Comparison of ENCODE assay signal across 8 cellular contexts in the genomic region with DNA sequence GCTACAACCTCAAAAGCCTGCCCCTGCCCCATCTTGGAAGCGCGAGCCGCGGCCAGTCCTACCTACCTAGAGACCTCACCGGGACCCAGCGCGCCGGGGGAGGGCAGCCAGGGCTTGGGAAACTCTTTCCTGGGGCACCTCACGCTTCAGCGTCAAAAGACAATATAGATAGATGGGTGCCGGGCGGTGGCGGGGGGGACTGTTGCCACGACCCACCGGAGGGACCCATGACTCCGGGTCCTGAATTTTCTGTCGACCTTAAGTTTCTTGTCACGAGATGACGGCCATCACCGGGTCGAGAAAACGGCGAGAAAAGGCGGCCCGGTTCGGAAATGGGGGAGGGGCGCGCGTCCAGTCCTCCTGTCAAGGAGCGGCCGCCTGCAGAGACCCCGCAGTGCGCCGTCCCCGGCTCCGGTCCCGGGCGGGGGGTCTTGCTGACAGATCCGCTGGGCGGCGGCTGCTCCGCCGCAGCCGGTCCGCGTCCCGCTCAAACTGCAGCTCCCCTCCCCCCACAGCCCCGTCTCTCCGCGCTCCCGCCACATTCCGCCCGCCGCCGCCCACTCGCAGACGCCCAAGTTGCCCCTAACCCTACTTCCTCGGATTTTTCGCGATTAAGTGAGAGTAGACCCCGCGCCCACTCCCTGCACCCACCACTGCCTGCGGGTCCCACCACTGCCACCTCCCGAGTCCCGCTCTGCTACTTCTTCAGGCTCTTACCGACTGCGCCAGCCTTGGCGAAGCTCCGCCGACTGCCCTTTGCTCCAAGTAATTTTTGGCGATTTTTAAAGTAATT.
DNase-seq lines count a peak whose midpoint lies in the region; ATAC-seq and TF ChIP-seq lines count a peak whose summit lies in the region.

No MANE protein-coding gene starts in this region.

- H3K9me1 ChIP-seq in IMR-90 (ENCODE audit: insufficient read depth, low read length) = no peaks in the 10 kb centered on the region

- TF ChIP-seq POLR2A in IMR-90 (IDR thresholded peaks at IDR 0.05; ENCODE audit: low read depth, low read length) (no peak), right lobe of liver (IDR thresholded peaks at IDR 0.05) (peak; percentile 7)

- H3K36me3 ChIP-seq in BLaER1 treated with 17β-estradiol and CSF1 and Interleukin-3, amounts not matched to agents 10 nM and 100 nM = peaks cover 0 to 5% (median 0%) of the 10 kb centered on the region in 11 experiments; a peak in 4 of 22 replicates
- H3K36me3 ChIP-seq in IMR-90 (ENCODE audit: control insufficient read depth, insufficient read depth, low read length) (no peaks in the 10 kb centered on the region), right lobe of liver (no peaks in the 10 kb centered on the region)

- peak overlapping the region; percentile 92 for H2AFZ ChIP-seq in IMR-90 (replicated peaks; ENCODE audit: low read length, poor library complexity)

- H3K4me2 ChIP-seq in BLaER1 treated with 17β-estradiol and CSF1 and Interleukin-3, amounts not matched to agents 10 nM and 100 nM = peak overlapping the region; percentile 68 to 97 (median 84)
- H3K4me2 ChIP-seq in IMR-90 (ENCODE audit: low read depth, low read length) = peak overlapping the region; percentile 76

- H3K18ac ChIP-seq in IMR-90 (ENCODE audit: low read depth, low read length) = peak overlapping the region; percentile 79

- H3K14ac ChIP-seq in IMR-90 (replicated peaks; ENCODE audit: low read depth, low read length) = peak overlapping the region; percentile 87

- in situ Hi-C loops in IMR-90 (cut with MboI; ENCODE audit: low sequenced_read_pairs) = loop anchor here (5.0 to 25.0 kb wide), 4 partner anchors 417 to 831 kb away; a partner anchor contains a TSS

- DNase-seq in IMR-90 (no peak), choroid plexus epithelial cell (ENCODE audit: low read depth) (no peak), right lobe of liver (peak; percentile 67 to 79 (median 70)), DMS153 (lab: John Stamatoyannopoulos, UW) (no peak)
- DNase-seq in activated CD4-positive, CD25-positive, alpha-beta regulatory T cell (lab: John Stamatoyannopoulos, UW) = peak; percentile 22 to 36 (median 33)
- peak in 2 of 3 experiments; percentile 14 to 35 for DNase-seq in stimulated activated CD4-positive, alpha-beta T cell treated with anti-CD3 and anti-CD28 coated beads, TNF-alpha, amount 100 ng/mL, for 4 hours (ENCODE audit: low read depth in 3 of 3)

- H2BK20ac ChIP-seq in IMR-90 (ENCODE audit: low read depth, low read length) = no peak overlapping the region

- intact Hi-C loops in IMR-90 (cut with micrococcal nuclease) = loop anchor here (5.0 kb wide), 5 partner anchors 104 to 991 kb away; a partner anchor contains a TSS
- intact Hi-C loops in right lobe of liver (cut with DNase I) = no loop called here

- TF ChIP-seq CTCF in IMR-90 (conservative IDR thresholded peaks at IDR 0.05; ENCODE audit: low read depth, low read length) (no peak; the same call in 1 of the 2 replicates), choroid plexus epithelial cell (conservative IDR thresholded peaks at IDR 0.05; ENCODE audit: low read depth, low read length) (peak; percentile 34), right lobe of liver (IDR thresholded peaks at IDR 0.05) (peak in 1 of 4 donors; percentile 5)

- peak overlapping the region; percentile 61 for H4K91ac ChIP-seq in IMR-90 (ENCODE audit: insufficient read depth, low read depth, low read length)

- peak overlapping the region; percentile 79; the same call in 1 of the 2 replicates for H3K23ac ChIP-seq in IMR-90 (ENCODE audit: low read depth, low read length)

- H3K4me1 ChIP-seq in BLaER1 treated with 17β-estradiol and CSF1 and Interleukin-3, amounts not matched to agents 10 nM and 100 nM = peaks cover 28 to 56% (median 44%) of the 10 kb centered on the region in 10 experiments
- H3K4me1 ChIP-seq in IMR-90 (ENCODE audit: control insufficient read depth, insufficient read depth, low read length) (no peaks in the 10 kb centered on the region), right lobe of liver (peaks cover 0 to 19% (median 0%) of the 10 kb centered on the region in 4 donors)

- peak overlapping the region; percentile 86 for H3K56ac ChIP-seq in IMR-90 (ENCODE audit: extremely low read depth, insufficient read depth, low read length)

- H3K9me3 ChIP-seq in BLaER1 treated with 17β-estradiol and CSF1 and Interleukin-3, amounts not matched to agents 10 nM and 100 nM (replicated peaks in 1 of 11) = no peaks in the 10 kb centered on the region
- H3K9me3 ChIP-seq in IMR-90 (ENCODE audit: control insufficient read depth, insufficient read depth, low read length) = no peaks in the 10 kb centered on the region
- no peaks in the 10 kb centered on the region for H3K9me3 ChIP-seq in right lobe of liver

- H3K27me3 ChIP-seq in BLaER1 treated with 17β-estradiol and CSF1 and Interleukin-3, amounts not matched to agents 10 nM and 100 nM = no peaks in the 10 kb centered on the region
- H3K27me3 ChIP-seq in IMR-90 (ENCODE audit: control insufficient read depth, insufficient read depth, low read length) = no peaks in the 10 kb centered on the region
- no peaks in the 10 kb centered on the region for H3K27me3 ChIP-seq in right lobe of liver

- 0 out of 3 replicates have a peak overlapping the region, but pooled peaks have one; percentile 15 for H2BK15ac ChIP-seq in IMR-90 (ENCODE audit: low read depth, low read length)

- no TSS peak for BruUV-seq in IMR-90 (replicated peaks; lab: Mats Ljungman, UMichigan)

- peak overlapping the region; percentile 77 for H3K4ac ChIP-seq in IMR-90 (ENCODE audit: low read depth, low read length)

- peak overlapping the region; percentile 24; the same call in 1 of the 2 replicates for H2AK5ac ChIP-seq in IMR-90 (ENCODE audit: low read depth, low read length)

- peak overlapping the region; percentile 86 to 100 (median 97) for H3K9ac ChIP-seq in BLaER1 treated with 17β-estradiol and CSF1 and Interleukin-3, amounts not matched to agents 10 nM and 100 nM
- H3K9ac ChIP-seq in IMR-90 (ENCODE audit: low read depth, low read length) = peak overlapping the region; percentile 89

- no peak for TF ChIP-seq RAD21 in IMR-90 (IDR thresholded peaks at IDR 0.05; ENCODE audit: low read length)

- peak overlapping the region; percentile 97 for H2AK9ac ChIP-seq in IMR-90 (replicated peaks; ENCODE audit: low read depth, low read length, poor library complexity)

- peak; percentile 5 for ATAC-seq in GM19463 (IDR thresholded peaks at IDR 0.05; ENCODE audit: unreplicated experiment)
- peak; percentile 10 for ATAC-seq in IMR-90 (ENCODE audit: low read depth)
- ATAC-seq in right lobe of liver = peak; percentile 18 to 44 (median 30)

- POLR2A ChIA-PET in IMR-90 (lab: Charles Lee; ENCODE audit: unreplicated experiment) = no interaction called here

- H2BK120ac ChIP-seq in IMR-90 (ENCODE audit: low read depth, low read length) = peak overlapping the region; percentile 54; the same call in 1 of the 2 replicates

- H3K79me1 ChIP-seq in IMR-90 (ENCODE audit: low read depth in 1 of 2, low read length in 2 of 2) = peaks cover 10 to 12% of the 10 kb centered on the region in 2 experiments

- peak overlapping the region; percentile 44 to 48; a peak in 2 of 4 replicates for H4K8ac ChIP-seq in IMR-90 (ENCODE audit: low read depth in 2 of 2, low read length in 2 of 2)

- H3K4me3 ChIP-seq in BLaER1 treated with 17β-estradiol and CSF1 and Interleukin-3, amounts not matched to agents 10 nM and 100 nM = peak overlapping the region; percentile 80 to 96 (median 92)
- H3K4me3 ChIP-seq in IMR-90 (ENCODE audit: insufficient read depth, low read depth, low read length) (peak overlapping the region; percentile 66), choroid plexus epithelial cell (ENCODE audit: low read depth, low read length) (peak overlapping the region; percentile 84), right lobe of liver (peak overlapping the region; percentile 61 to 69 (median 65))

- H4K5ac ChIP-seq in IMR-90 (ENCODE audit: low read depth, low read length) = no peak overlapping the region; the same call in 1 of the 2 replicates

- peak overlapping the region; percentile 84 to 99 (median 95) for H3K27ac ChIP-seq in BLaER1 treated with 17β-estradiol and CSF1 and Interleukin-3, amounts not matched to agents 10 nM and 100 nM
- H3K27ac ChIP-seq in IMR-90 (ENCODE audit: insufficient read depth, low read length) (peak overlapping the region; percentile 95), right lobe of liver (peak overlapping the region; percentile 42 to 88 (median 70))

- CTCF ChIA-PET in IMR-90 (lab: Yijun Ruan, JAX) = interaction anchor here (0.8 to 1.9 kb wide), 6 partner anchors 11 to 831 kb away, joined by 3 to 7 read pairs (median 3); no protein-coding TSS in a partner anchor

- peak overlapping the region; percentile 63 for H2BK5ac ChIP-seq in IMR-90 (ENCODE audit: low read depth, low read length, poor library complexity, severe bottlenecking)

- WGBS in IMR-90 (ENCODE audit: extremely low coverage in 2 of 2, insufficient read length in 1 of 2), 2 experiments = 3% methylated on average over 34 of the region's 71 CpGs; no CpG with 5 or more reads in 1 of the 2 experiments
- 2% methylated on average over 24 of the region's 71 CpGs for WGBS in right lobe of liver (ENCODE audit: insufficient coverage, low coverage, low lambda C conversion rate, missing lambda C conversion rate)

- H4K20me1 ChIP-seq in BLaER1 treated with 17β-estradiol and CSF1 and Interleukin-3, amounts not matched to agents 10 nM and 100 nM = peaks cover 22 to 90% (median 73%) of the 10 kb centered on the region in 11 experiments; a peak in 20 of 22 replicates
- peaks cover 15% of the 10 kb centered on the region for H4K20me1 ChIP-seq in IMR-90 (ENCODE audit: insufficient read depth, low read length)

- dilution Hi-C loops in IMR-90 (cut with HindIII; ENCODE audit: low sequenced_read_pairs, unreplicated experiment) = no loop called here

TF ChIP-seq in IMR-90, 13 proteins besides CTCF, POLR2A, EP300 and RAD21 (continues in another document):
- TF ChIP-seq MXI1 (IDR thresholded peaks at IDR 0.05; ENCODE audit: borderline replicate concordance, low read depth, low read length) = no peak
- no peak for TF ChIP-seq NFE2L2 (IDR thresholded peaks at IDR 0.05; ENCODE audit: low read depth, low read length)
- TF ChIP-seq, protein P1, sequence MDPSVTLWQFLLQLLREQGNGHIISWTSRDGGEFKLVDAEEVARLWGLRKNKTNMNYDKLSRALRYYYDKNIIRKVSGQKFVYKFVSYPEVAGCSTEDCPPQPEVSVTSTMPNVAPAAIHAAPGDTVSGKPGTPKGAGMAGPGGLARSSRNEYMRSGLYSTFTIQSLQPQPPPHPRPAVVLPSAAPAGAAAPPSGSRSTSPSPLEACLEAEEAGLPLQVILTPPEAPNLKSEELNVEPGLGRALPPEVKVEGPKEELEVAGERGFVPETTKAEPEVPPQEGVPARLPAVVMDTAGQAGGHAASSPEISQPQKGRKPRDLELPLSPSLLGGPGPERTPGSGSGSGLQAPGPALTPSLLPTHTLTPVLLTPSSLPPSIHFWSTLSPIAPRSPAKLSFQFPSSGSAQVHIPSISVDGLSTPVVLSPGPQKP (IDR thresholded peaks at IDR 0.05; ENCODE audit: borderline replicate concordance, low read depth, low read length) = no peak
- TF ChIP-seq SMC3 (IDR thresholded peaks at IDR 0.05; ENCODE audit: low read depth, low read length) = no peak
- TF ChIP-seq RCOR1 (IDR thresholded peaks at IDR 0.05; ENCODE audit: insufficient replicate concordance, low read length) = no peak
- TF ChIP-seq CEBPB (IDR thresholded peaks at IDR 0.05; ENCODE audit: low read depth, low read length) = no peak

Comparison
In these comparisons a context has a peak if more than half of its experiments do, and no peak if none do; other contexts are left out.
1. DNase-seq: peak in activated CD4-positive, CD25-positive, alpha-beta regulatory T cell (4 of 4), right lobe of liver (3 of 3) and stimulated activated CD4-positive, alpha-beta T cell treated with anti-CD3 and anti-CD28 coated beads, TNF-alpha, amount 100 ng/mL, for 4 hours (2 of 3); none in IMR-90 (single experiment), choroid plexus epithelial cell (single experiment) and DMS153 (single experiment).
2. Peak in every context shown above with its lines, with median percentiles within 50 percentile points of each other: H3K27ac ChIP-seq, H3K4me3 ChIP-seq and ATAC-seq.